In genomic region chr3:18446067-18446793, GRCh38 we compare ENCODE assay signal across 10 cellular contexts. TPM values are rescaled to one million over a fixed set of nuclear protein-coding genes. Genes with fewer than 3 reads are reported as not detected.
DNase-seq lines count a peak whose midpoint lies in the region; ATAC-seq, FAIRE-seq and TF ChIP-seq lines count a peak whose summit lies in the region.
"Had no signal": no experiment of that assay in that cellular context is flagged by ENCODE, and none has a peak within 500 bp of the region (broad histone marks: within the 10 kb centered on the region; RNA-seq: fewer than 3 reads in every experiment).

No MANE protein-coding gene starts in this region.

- H3K36me3 ChIP-seq in Caco-2 (ENCODE audit: control insufficient read depth, insufficient read depth, low read length) (no peaks in the 10 kb centered on the region), Loucy (ENCODE audit: insufficient read depth, low read length) (no peaks in the 10 kb centered on the region), neural progenitor cell (no peaks in the 10 kb centered on the region)

- H3K9ac ChIP-seq in Loucy (ENCODE audit: low read depth, low read length, poor library complexity, severe bottlenecking) (peak overlapping the region; percentile 76), neural progenitor cell (no peak overlapping the region)

- BruUV-seq in Caco-2 (replicated peaks; lab: Mats Ljungman, UMichigan), result TSS peak; percentile 29

- H3K4me1 ChIP-seq in Caco-2 (no peaks in the 10 kb centered on the region), Loucy (ENCODE audit: insufficient read depth, low read length, poor library complexity, severe bottlenecking) (peaks cover 47% of the 10 kb centered on the region), neural progenitor cell (peaks cover 13% of the 10 kb centered on the region)

- H3K4me2 ChIP-seq in Loucy (ENCODE audit: low read depth, low read length, poor library complexity, severe bottlenecking) (peak overlapping the region; percentile 98), neural progenitor cell (peak overlapping the region; percentile 96)

- no peak for TF ChIP-seq CTCF in Caco-2 (IDR thresholded peaks at IDR 0.05; ENCODE audit: insufficient read depth in 1 of 2, low read depth in 1 of 2, low read length in 1 of 2, severe bottlenecking in 1 of 2, unreplicated experiment in 1 of 2)
- TF ChIP-seq CTCF in Loucy (conservative IDR thresholded peaks at IDR 0.05; ENCODE audit: low read length), result no peak
- TF ChIP-seq CTCF in neural progenitor cell (IDR thresholded peaks at IDR 0.05), result no peak

- no peaks in the 10 kb centered on the region for H3K36me3 Mint-ChIP-seq in Caco-2 (ENCODE audit: insufficient read depth, unreplicated experiment)
- peaks cover 18% of the 10 kb centered on the region for H3K36me3 Mint-ChIP-seq in central memory CD8-positive, alpha-beta T cell (ENCODE audit: insufficient read depth)
- no peaks in the 10 kb centered on the region for H3K36me3 Mint-ChIP-seq in neural progenitor cell

- H3K4me3 Mint-ChIP-seq in Caco-2 (ENCODE audit: unreplicated experiment), result peak overlapping the region; percentile 93
- peak overlapping the region; percentile 83 for H3K4me3 Mint-ChIP-seq in central memory CD8-positive, alpha-beta T cell
- peak overlapping the region; percentile 91 for H3K4me3 Mint-ChIP-seq in neural progenitor cell

- no peak for TF ChIP-seq POLR2A in GM12892 (IDR thresholded peaks at IDR 0.05; ENCODE audit: low read depth, low read length)

- intact Hi-C loops in Caco-2 (cut with micrococcal nuclease; ENCODE audit: unreplicated experiment), result no loop called here

- H4K20me1 ChIP-seq in Loucy (ENCODE audit: insufficient read depth, low read length, poor library complexity, severe bottlenecking) (peaks cover 21% of the 10 kb centered on the region), neural progenitor cell (ENCODE audit: low read depth) (peaks cover 9% of the 10 kb centered on the region)

- H3K9me2 ChIP-seq in Loucy (replicated peaks; ENCODE audit: low read depth, low read length), result no peaks in the 10 kb centered on the region

- no peaks in the 10 kb centered on the region for H3K9me3 ChIP-seq in Caco-2
- no peaks in the 10 kb centered on the region; the same call in 1 of the 2 replicates for H3K9me3 ChIP-seq in Loucy (ENCODE audit: insufficient read depth, low read depth, low read length)
- H3K9me3 ChIP-seq in neural progenitor cell (ENCODE audit: low read depth), result no peaks in the 10 kb centered on the region

- POLR2A ChIA-PET in Caco-2 (lab: Charles Lee), result no interaction called here

- no peaks in the 10 kb centered on the region for H3K4me1 Mint-ChIP-seq in Caco-2 (ENCODE audit: low read depth, unreplicated experiment)
- H3K4me1 Mint-ChIP-seq in central memory CD8-positive, alpha-beta T cell, result peaks cover 39% of the 10 kb centered on the region
- peaks cover 14% of the 10 kb centered on the region for H3K4me1 Mint-ChIP-seq in neural progenitor cell

- DNase-seq in Caco-2 (no peak), neural progenitor cell (ENCODE audit: low spot score) (peak; percentile 14), NCI-H1048 (lab: John Stamatoyannopoulos, UW) (no peak), GM12892 (ENCODE audit: insufficient read length) (no peak), GM03348 (ENCODE audit: low spot score) (no peak)
- DNase-seq in central memory CD8-positive, alpha-beta T cell (ENCODE audit: low spot score in 2 of 2), result no peak

- H3K79me2 ChIP-seq in Loucy (ENCODE audit: insufficient read depth, low read length), result peaks cover 56% of the 10 kb centered on the region
- no peaks in the 10 kb centered on the region for H3K79me2 ChIP-seq in neural progenitor cell (ENCODE audit: low read depth)

- H2AFZ ChIP-seq in Loucy (ENCODE audit: low read length) (peak overlapping the region; percentile 98), neural progenitor cell (replicated peaks) (peak overlapping the region; percentile 97)

- H3K27ac Mint-ChIP-seq in Caco-2 (ENCODE audit: unreplicated experiment) (peak overlapping the region; percentile 69), neural progenitor cell (no peak overlapping the region)
- peak overlapping the region; percentile 95 for H3K27ac Mint-ChIP-seq in central memory CD8-positive, alpha-beta T cell (ENCODE audit: low read depth)

- no peak overlapping the region for H3K27ac ChIP-seq in neural progenitor cell

- ATAC-seq in central memory CD8-positive, alpha-beta T cell (replicated peaks; ENCODE audit: extremely low read depth, poor library complexity, severe bottlenecking), result no peak
- no peak for ATAC-seq in GM18907 (IDR thresholded peaks at IDR 0.05; ENCODE audit: unreplicated experiment)
- ATAC-seq: Panc1 had no signal

- H3K27me3 ChIP-seq in Caco-2 (replicated peaks; ENCODE audit: control insufficient read depth, insufficient read depth, low read length), result no peaks in the 10 kb centered on the region; the same call in 1 of the 2 replicates
- H3K27me3 ChIP-seq in Loucy (ENCODE audit: insufficient read depth, low read length, poor library complexity, severe bottlenecking), result no peaks in the 10 kb centered on the region
- H3K27me3 ChIP-seq in neural progenitor cell, result peaks cover 57% of the 10 kb centered on the region

- no peaks in the 10 kb centered on the region for H3F3A ChIP-seq in Loucy (ENCODE audit: low read depth)
- peaks cover 34% of the 10 kb centered on the region for H3F3A ChIP-seq in neural progenitor cell (ENCODE audit: low read depth)

- H3K27me3 Mint-ChIP-seq in Caco-2 (ENCODE audit: insufficient read depth, unreplicated experiment), result no peaks in the 10 kb centered on the region
- no peaks in the 10 kb centered on the region for H3K27me3 Mint-ChIP-seq in central memory CD8-positive, alpha-beta T cell
- peaks cover 19% of the 10 kb centered on the region for H3K27me3 Mint-ChIP-seq in neural progenitor cell (ENCODE audit: insufficient read depth, low read depth)

- peaks cover 20% of the 10 kb centered on the region for H3K9me3 Mint-ChIP-seq in Caco-2 (ENCODE audit: unreplicated experiment)
- peaks cover 6% of the 10 kb centered on the region for H3K9me3 Mint-ChIP-seq in central memory CD8-positive, alpha-beta T cell
- H3K9me3 Mint-ChIP-seq in neural progenitor cell, result peaks cover 6% of the 10 kb centered on the region

- H3K4me3 ChIP-seq in Caco-2 (ENCODE audit: low read depth, low read length) (peak overlapping the region; percentile 41; the same call in 1 of the 2 replicates), Loucy (ENCODE audit: low read length, poor library complexity, severe bottlenecking) (peak overlapping the region; percentile 99), neural progenitor cell (peak overlapping the region; percentile 79)

- CTCF ChIA-PET in Caco-2 (lab: Charles Lee), result no interaction called here

- FAIRE-seq in GM12892 (lab: Jason Lieb, UNC), result no peak
- FAIRE-seq: G401.6 had no signal

RNA-seq across cellular contexts. Expression of gene SATB1, which starts 21.1 kb away (rescaled TPM):
- total RNA-seq in Caco-2 (2022), result 13.8 and 16.4 TPM in 2 replicates
- total RNA-seq in neural progenitor cell (ENCODE audit: low replicate concordance), result 38.2 and 38.6 TPM in 2 replicates
- polyA plus RNA-seq in GM12892 (2012; ENCODE audit: missing spikeins), result 0.08 TPM

Comparison
In these comparisons a context has a peak if more than half of its experiments do, and no peak if none do; other contexts are left out.
1. H3K4me3 ChIP-seq: peak in every context shown above with its lines; median percentile 99 in Loucy; 79 in neural progenitor cell; 41 in Caco-2.